Comparison of ENCODE assay signal across 14 cellular contexts in genomic region chr6:147958683-147959082, GRCh38.
DNase-seq lines count a peak whose midpoint lies in the region; ATAC-seq and TF ChIP-seq lines count a peak whose summit lies in the region.
"Had no signal": no experiment of that assay in that cellular context is flagged by ENCODE, and none has a peak within 500 bp of the region (broad histone marks: within the 10 kb centered on the region; RNA-seq: fewer than 3 reads in every experiment).

No MANE protein-coding gene starts in this region.

- CTCF ChIA-PET in HCT116 (lab: Charles Lee) = interaction anchor here (1.1 kb wide), 1 partner anchor 452 kb away, joined by 3 read pairs; no protein-coding TSS in a partner anchor

- 65 to 84% methylated on average over 2 of the region's 2 CpGs for WGBS in lung, 2 donors

- H4K20me1 ChIP-seq in HCT116 (ENCODE audit: insufficient read depth) = no peaks in the 10 kb centered on the region

- H3K27ac ChIP-seq in HCT116 (ENCODE audit: low read depth, low read length) = peak overlapping the region; percentile 26; the same call in 1 of the 2 replicates
- H3K27ac ChIP-seq in lung (ENCODE audit: low read depth in 1 of 2, low read length in 1 of 2) = no peak overlapping the region
- H3K27ac ChIP-seq: C4-2B, PC-9 had no signal

- no peaks in the 10 kb centered on the region for H3K27me3 ChIP-seq in HCT116 (ENCODE audit: insufficient read depth, low read length)
- no peaks in the 10 kb centered on the region for H3K27me3 ChIP-seq in adipocyte (replicated peaks; ENCODE audit: control insufficient read depth, insufficient read depth, low read length)
- no peaks in the 10 kb centered on the region for H3K27me3 ChIP-seq in lung (ENCODE audit: control insufficient read depth, insufficient read depth)

- H3K36me3 ChIP-seq in HCT116 (ENCODE audit: control insufficient read depth in 1 of 2, insufficient read depth in 2 of 2, low read length in 2 of 2) (no peaks in the 10 kb centered on the region), adipocyte (ENCODE audit: control insufficient read depth, insufficient read depth, low read length, severe bottlenecking) (no peaks in the 10 kb centered on the region), lung (ENCODE audit: control insufficient read depth in 2 of 2, insufficient read depth in 2 of 2, low read length in 2 of 2) (no peaks in the 10 kb centered on the region)

- RAD21 ChIA-PET in HCT116 (lab: Charles Lee; ENCODE audit: low non-redundant PET in 1 of 2, low total read pairs in 2 of 2, uncharacterized antibody in 2 of 2, unreplicated experiment in 2 of 2) = no interaction called here

- H3K9ac ChIP-seq in HCT116 (ENCODE audit: low read length) (no peak overlapping the region), adipocyte (ENCODE audit: low read length) (no peak overlapping the region)

- no peak for TF ChIP-seq POLR2A in HCT116 (IDR thresholded peaks at IDR 0.05; ENCODE audit: borderline replicate concordance, extremely low read depth, insufficient read depth, insufficient read length)

- BruUV-seq in HCT116 (replicated peaks; lab: Mats Ljungman, UMichigan) = no TSS peak

- peaks cover 4% of the 10 kb centered on the region in 2 experiments; a peak in 2 of 4 replicates for H3K4me1 ChIP-seq in HCT116 (ENCODE audit: control insufficient read depth in 1 of 2, insufficient read depth in 2 of 2, low read length in 2 of 2)
- no peaks in the 10 kb centered on the region for H3K4me1 ChIP-seq in adipocyte (ENCODE audit: control insufficient read depth, insufficient read depth, low read length)
- peaks cover 0 to 2% of the 10 kb centered on the region in 2 donors for H3K4me1 ChIP-seq in lung (ENCODE audit: control insufficient read depth in 2 of 2, insufficient read depth in 2 of 2, low read length in 2 of 2)

- no peak for ATAC-seq in HCT116
- peak; percentile 75 for ATAC-seq in lung (ENCODE audit: insufficient read depth, low FRiP score)
- no peak for ATAC-seq in HG03432 (IDR thresholded peaks at IDR 0.05; ENCODE audit: unreplicated experiment)

- H3K9me3 ChIP-seq in HCT116 (ENCODE audit: control insufficient read depth in 1 of 2, insufficient read depth in 1 of 2, low read depth in 1 of 2, low read length in 2 of 2) = no peaks in the 10 kb centered on the region
- no peaks in the 10 kb centered on the region for H3K9me3 ChIP-seq in adipocyte (ENCODE audit: control insufficient read depth, low read length)
- no peaks in the 10 kb centered on the region for H3K9me3 ChIP-seq in lung (ENCODE audit: control insufficient read depth in 2 of 2, insufficient read depth in 1 of 2, low read length in 1 of 2)

- no peaks in the 10 kb centered on the region for H3K9me2 ChIP-seq in HCT116 (ENCODE audit: insufficient read depth)

- TF ChIP-seq RAD21 in HCT116 (IDR thresholded peaks at IDR 0.05; ENCODE audit: low read depth) = no peak

- no peak overlapping the region for H2AFZ ChIP-seq in HCT116 (ENCODE audit: low read depth, low read length, poor library complexity, severe bottlenecking)
- H2AFZ ChIP-seq: PC-9 had no signal

- H3K4me3 ChIP-seq in HCT116 (replicated peaks in 1 of 2; ENCODE audit: low read depth in 1 of 2, low read length in 2 of 2) (no peak overlapping the region), adipocyte (ENCODE audit: low read length) (no peak overlapping the region), lung (no peak overlapping the region)
- H3K4me3 ChIP-seq: PC-9 had no signal

- H3K4me2 ChIP-seq in HCT116 (ENCODE audit: low read length) = no peak overlapping the region
- H3K4me2 ChIP-seq: PC-9 had no signal

- POLR2A ChIA-PET in HCT116 (lab: Charles Lee) = no interaction called here

- TF ChIP-seq CTCF in HCT116 (IDR thresholded peaks at IDR 0.05 in 2 of 3, conservative IDR thresholded peaks at IDR 0.05 in 1 of 3; ENCODE audit: borderline replicate concordance in 1 of 3, insufficient read depth in 1 of 3, low read depth in 2 of 3, low read length in 2 of 3) (no peak), lung (IDR thresholded peaks at IDR 0.05; ENCODE audit: control extremely low read depth, extremely low read depth) (no peak)

- no peaks in the 10 kb centered on the region for H3K79me2 ChIP-seq in HCT116 (ENCODE audit: insufficient read depth, low read length)

- DNase-seq in HCT116 (ENCODE audit: low read depth, low spot score) (no peak), adipocyte (ENCODE audit: low read depth) (peak; percentile 20), lung (ENCODE audit: low spot score) (peak; percentile 77), renal cortical epithelial cell (ENCODE audit: low read depth) (peak; percentile 27), HCEC 1CT (no peak)
- no peak for DNase-seq in stimulated activated CD4-positive, alpha-beta T cell treated with anti-CD3 and anti-CD28 coated beads, Interleukin-4, amount 100 ng/mL, for 1 hour
- DNase-seq: H7, NCI-H187, NCI-H2171, NCI-H446 treated with DMSO at 0.1 percent for 48 hours, NCI-H748 treated with DMSO at 0.1 percent for 48 hours, PC-9 had no signal

- intact Hi-C loops in HCT116 (cut with micrococcal nuclease) = no loop called here

TF ChIP-seq in HCT116, 20 proteins besides CTCF, POLR2A, EP300 and RAD21:
- TF ChIP-seq SRF (IDR thresholded peaks at IDR 0.05; ENCODE audit: low read depth) (no peak), TCF7L2 (IDR thresholded peaks at IDR 0.05; ENCODE audit: borderline replicate concordance, extremely low read depth, insufficient read depth, insufficient read length) (no peak), REST (IDR thresholded peaks at IDR 0.05; ENCODE audit: low read depth) (no peak), FOSL1 (IDR thresholded peaks at IDR 0.05; ENCODE audit: low read depth) (no peak), YY1 (IDR thresholded peaks at IDR 0.05; ENCODE audit: extremely low read depth, insufficient replicate concordance, low read depth, low read length) (no peak), EGR1 (IDR thresholded peaks at IDR 0.05; ENCODE audit: low read depth) (no peak), EZH2phosphoT487 (IDR thresholded peaks at IDR 0.05; ENCODE audit: borderline replicate concordance) (no peak), CEBPB (IDR thresholded peaks at IDR 0.05; ENCODE audit: low read depth) (no peak), SIN3A (IDR thresholded peaks at IDR 0.05; ENCODE audit: low read depth) (no peak), ZBTB33 (IDR thresholded peaks at IDR 0.05; ENCODE audit: extremely low read depth, insufficient replicate concordance, low read length) (no peak), SP1 (IDR thresholded peaks at IDR 0.05; ENCODE audit: low read depth) (no peak)

Comparison
In these comparisons a context has a peak if more than half of its experiments do, and no peak if none do; other contexts are left out.
1. DNase-seq: peak in adipocyte (single experiment), lung (single experiment) and renal cortical epithelial cell (single experiment); none in HCT116 (single experiment), stimulated activated CD4-positive, alpha-beta T cell treated with anti-CD3 and anti-CD28 coated beads, Interleukin-4, amount 100 ng/mL, for 1 hour (single experiment) and HCEC 1CT (single experiment).